8 cellular contexts compared by ENCODE assay signal in genomic region chr19:2236285-2237050, GRCh38.
DNase-seq lines count a peak whose midpoint lies in the region; ATAC-seq and TF ChIP-seq lines count a peak whose summit lies in the region.

A gene with protein sequence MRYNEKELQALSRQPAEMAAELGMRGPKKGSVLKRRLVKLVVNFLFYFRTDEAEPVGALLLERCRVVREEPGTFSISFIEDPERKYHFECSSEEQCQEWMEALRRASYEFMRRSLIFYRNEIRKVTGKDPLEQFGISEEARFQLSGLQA (minus strand): TSS chr19:2236329. CDS start chr19:2236248, 81 bp downstream.
A gene with protein sequence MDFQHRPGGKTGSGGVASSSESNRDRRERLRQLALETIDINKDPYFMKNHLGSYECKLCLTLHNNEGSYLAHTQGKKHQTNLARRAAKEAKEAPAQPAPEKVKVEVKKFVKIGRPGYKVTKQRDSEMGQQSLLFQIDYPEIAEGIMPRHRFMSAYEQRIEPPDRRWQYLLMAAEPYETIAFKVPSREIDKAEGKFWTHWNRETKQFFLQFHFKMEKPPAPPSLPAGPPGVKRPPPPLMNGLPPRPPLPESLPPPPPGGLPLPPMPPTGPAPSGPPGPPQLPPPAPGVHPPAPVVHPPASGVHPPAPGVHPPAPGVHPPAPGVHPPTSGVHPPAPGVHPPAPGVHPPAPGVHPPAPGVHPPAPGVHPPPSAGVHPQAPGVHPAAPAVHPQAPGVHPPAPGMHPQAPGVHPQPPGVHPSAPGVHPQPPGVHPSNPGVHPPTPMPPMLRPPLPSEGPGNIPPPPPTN (plus strand): TSS chr19:2236824. CDS start chr19:2243419, 6,595 bp downstream.

- peak within 1 kb of the TSS; percentile 83 for H3K27ac ChIP-seq in MM.1S (ENCODE audit: low read length)

- no peaks in the 10 kb centered on the region for H3K27me3 Mint-ChIP-seq in nephron progenitor cell (ENCODE audit: low read depth, poor library complexity)
- no peaks in the 10 kb centered on the region for H3K27me3 Mint-ChIP-seq in stimulated activated naive CD8-positive, alpha-beta T cell treated with anti-CD3 and anti-CD28 coated beads, Interleukin-15, amount 100 ng/mL, for 72 hours

- ATAC-seq in stimulated activated naive CD8-positive, alpha-beta T cell treated with anti-CD3 and anti-CD28 coated beads, Interleukin-15, amount 100 ng/mL, for 72 hours: peak; percentile 89

- peak within 1 kb of the TSS; percentile 83 for H3K4me2 ChIP-seq in MM.1S (ENCODE audit: low read depth, low read length)

- H3K4me3 Mint-ChIP-seq in nephron progenitor cell: peak within 1 kb of the TSS; percentile 89
- peak within 1 kb of the TSS; percentile 96 to 99 for H3K4me3 Mint-ChIP-seq in stimulated activated naive CD8-positive, alpha-beta T cell treated with anti-CD3 and anti-CD28 coated beads, Interleukin-15, amount 100 ng/mL, for 72 hours

- peaks cover 63% of the 10 kb centered on the region for H3K4me1 Mint-ChIP-seq in nephron progenitor cell
- H3K4me1 Mint-ChIP-seq in stimulated activated naive CD8-positive, alpha-beta T cell treated with anti-CD3 and anti-CD28 coated beads, Interleukin-15, amount 100 ng/mL, for 72 hours: peaks cover 86% of the 10 kb centered on the region

- in situ Hi-C loops in HAP-1 (cut with MboI; ENCODE audit: low sequenced_read_pairs): loop anchor here (5.0 kb wide), 1 partner anchor 36 kb away; no protein-coding TSS in a partner anchor

- peaks cover 45% of the 10 kb centered on the region for H3F3A ChIP-seq in MM.1S (ENCODE audit: insufficient read depth, low read length)

- TF ChIP-seq CTCF in MM.1S (IDR thresholded peaks at IDR 0.05; ENCODE audit: low read length) (peak; percentile 100), nephron progenitor cell (IDR thresholded peaks at IDR 0.05) (peak; percentile 96)

- DNase-seq in GF-D8 (lab: John Stamatoyannopoulos, UW): peak; percentile 94
- DNase-seq in HAP-1 (ENCODE audit: low spot score in 2 of 2): peak; percentile 95 to 98
- DNase-seq in MM.1S: peak; percentile 99
- peak; percentile 79 for DNase-seq in SIG-M5 (lab: John Stamatoyannopoulos, UW)
- DNase-seq in activated gamma-delta T cell (lab: John Stamatoyannopoulos, UW): peak; percentile 96
- DNase-seq in fibroblast of the conjunctiva (ENCODE audit: low read depth): peak; percentile 95
- peak; percentile 97 for DNase-seq in nephron progenitor cell
- DNase-seq in stimulated activated naive CD8-positive, alpha-beta T cell treated with anti-CD3 and anti-CD28 coated beads, Interleukin-15, amount 100 ng/mL, for 72 hours: peak; percentile 99 to 100

- peaks cover 28% of the 10 kb centered on the region for H4K20me1 ChIP-seq in MM.1S (ENCODE audit: insufficient read depth, low read length)

- H3K36me3 ChIP-seq in HAP-1 (replicated peaks): peaks cover 65% of the 10 kb centered on the region
- H3K36me3 ChIP-seq in MM.1S (replicated peaks; ENCODE audit: insufficient read depth, low read length): 0 out of 2 replicates have a peak, but pooled peaks cover 3% of the 10 kb centered on the region

- H3K9me2 ChIP-seq in MM.1S (replicated peaks; ENCODE audit: insufficient read depth, low read length): no peaks in the 10 kb centered on the region

- H3K9ac ChIP-seq in MM.1S (ENCODE audit: low read length): peak within 1 kb of the TSS; percentile 92

- H3K79me2 ChIP-seq in MM.1S (ENCODE audit: low read length): peaks cover 95% of the 10 kb centered on the region

- H3K9me3 ChIP-seq in HAP-1: no peaks in the 10 kb centered on the region
- no peaks in the 10 kb centered on the region for H3K9me3 ChIP-seq in MM.1S (replicated peaks; ENCODE audit: insufficient read depth, low read length)

- H2AFZ ChIP-seq in MM.1S (ENCODE audit: low read length): peak within 1 kb of the TSS; percentile 47

- H3K27ac Mint-ChIP-seq in nephron progenitor cell: peak within 1 kb of the TSS; percentile 100
- peak within 1 kb of the TSS; percentile 99 for H3K27ac Mint-ChIP-seq in stimulated activated naive CD8-positive, alpha-beta T cell treated with anti-CD3 and anti-CD28 coated beads, Interleukin-15, amount 100 ng/mL, for 72 hours

- no peaks in the 10 kb centered on the region for H3K27me3 ChIP-seq in HAP-1 (ENCODE audit: low read depth)
- H3K27me3 ChIP-seq in MM.1S (replicated peaks; ENCODE audit: insufficient read depth, low read length): no peaks in the 10 kb centered on the region

- peaks cover 18% of the 10 kb centered on the region for H3K4me1 ChIP-seq in HAP-1
- peaks cover 20% of the 10 kb centered on the region; the same call in 1 of the 2 replicates for H3K4me1 ChIP-seq in MM.1S (ENCODE audit: low read length)

- peak within 1 kb of the TSS; percentile 83 for H3K4me3 ChIP-seq in HAP-1
- peak within 1 kb of the TSS; percentile 89 for H3K4me3 ChIP-seq in MM.1S (ENCODE audit: low read length)

- peaks cover 17% of the 10 kb centered on the region for H3K36me3 Mint-ChIP-seq in nephron progenitor cell (ENCODE audit: low read depth)

- no peaks in the 10 kb centered on the region for H3K9me3 Mint-ChIP-seq in nephron progenitor cell
- H3K9me3 Mint-ChIP-seq in stimulated activated naive CD8-positive, alpha-beta T cell treated with anti-CD3 and anti-CD28 coated beads, Interleukin-15, amount 100 ng/mL, for 72 hours: no peaks in the 10 kb centered on the region

Comparison
In these comparisons a context has a peak if more than half of its experiments do, and no peak if none do; other contexts are left out.
1. Peak in every context shown above with its lines: DNase-seq, ATAC-seq, H3K4me3 ChIP-seq and H3K27ac ChIP-seq.